ENCODE assay signal across 1 cellular context in genomic region chr2:10057231-10058107, GRCh38.
TF ChIP-seq lines count a peak whose summit lies in the region.

No MANE protein-coding gene starts in this region.

TF ChIP-seq in K562, 482 proteins besides CTCF, POLR2A, EP300 and RAD21 (continued from another document and continues in another):
- TF ChIP-seq HNRNPUL1 (IDR thresholded peaks at IDR 0.05; ENCODE audit: low read length) (no peak), MEIS2 (IDR thresholded peaks at IDR 0.05; ENCODE audit: partially characterized antibody) (no peak), RBM39 (optimal IDR thresholded peaks at IDR 0.05; ENCODE audit: low read depth, low read length) (no peak), ZNF449 (CRISPR knock-in tag; IDR thresholded peaks at IDR 0.05) (no peak), HNRNPH1 (optimal IDR thresholded peaks at IDR 0.05; ENCODE audit: low read depth, low read length) (no peak), YBX1 (IDR thresholded peaks at IDR 0.05) (no peak), SREBF1 (IDR thresholded peaks at IDR 0.05; ENCODE audit: borderline replicate concordance, low read depth, low read length) (no peak), ZNF324 (CRISPR knock-in tag; IDR thresholded peaks at IDR 0.05) (no peak), YY1 (IDR thresholded peaks at IDR 0.05; ENCODE audit: borderline replicate concordance in 1 of 3, control insufficient read depth in 1 of 3, extremely low read depth in 1 of 3, insufficient read depth in 3 of 3, insufficient read length in 1 of 3, insufficient replicate concordance in 2 of 3, low read depth in 1 of 3, low read length in 2 of 3) (peak in 2 of 3 experiments; percentile 66 to 85), HMG20B (CRISPR knock-in tag; IDR thresholded peaks at IDR 0.05) (no peak), MCM7 (IDR thresholded peaks at IDR 0.05) (no peak), CHD2 (IDR thresholded peaks at IDR 0.05; ENCODE audit: low read depth, low read length) (no peak), CXXC5 (CRISPR knock-in tag; IDR thresholded peaks at IDR 0.05) (peak; percentile 30; the same call in 1 of the 2 replicates), E4F1 (CRISPR knock-in tag; IDR thresholded peaks at IDR 0.05; ENCODE audit: borderline replicate concordance) (no peak), ELK1 (CRISPR knock-in tag; IDR thresholded peaks at IDR 0.05) (no peak), HDGF (IDR thresholded peaks at IDR 0.05) (no peak), SP2 (IDR thresholded peaks at IDR 0.05; ENCODE audit: extremely low read depth, low read depth, low read length, poor library complexity, severe bottlenecking) (no peak), ZSCAN29 (IDR thresholded peaks at IDR 0.05) (no peak), ZNF589 (CRISPR knock-in tag; IDR thresholded peaks at IDR 0.05; ENCODE audit: low read depth) (no peak; the same call in 1 of the 2 replicates), SIX5 (IDR thresholded peaks at IDR 0.05; ENCODE audit: borderline replicate concordance in 1 of 2, insufficient read depth in 1 of 2, low read depth in 1 of 2, low read length in 2 of 2) (no peak), MCM2 (IDR thresholded peaks at IDR 0.05; ENCODE audit: low read depth) (no peak), ZBTB43 (CRISPR knock-in tag; IDR thresholded peaks at IDR 0.05) (no peak), POLR3A (IDR thresholded peaks at IDR 0.05; ENCODE audit: borderline replicate concordance, extremely low read depth, insufficient read depth, insufficient read length) (no peak), ZNF184 (CRISPR knock-in tag; IDR thresholded peaks at IDR 0.05) (no peak), E2F5 (CRISPR knock-in tag; IDR thresholded peaks at IDR 0.05) (no peak), PHF20 (IDR thresholded peaks at IDR 0.05; ENCODE audit: partially characterized antibody) (peak; percentile 38), CREM (IDR thresholded peaks at IDR 0.05; ENCODE audit: low read depth) (0 out of 2 replicates have a peak, but pooled peaks have one; percentile 19), RCOR1 (IDR thresholded peaks at IDR 0.05; ENCODE audit: borderline replicate concordance in 1 of 2, low read depth in 2 of 2, low read length in 2 of 2) (peak in 1 of 2 experiments; percentile 37; a peak in 1 of 4 replicates), KAT8 (IDR thresholded peaks at IDR 0.05; ENCODE audit: low read depth) (no peak), ZNF253 (CRISPR knock-in tag; conservative IDR thresholded peaks at IDR 0.05) (no peak), ZNF639 (CRISPR knock-in tag; conservative IDR thresholded peaks at IDR 0.05 in 1 of 2, IDR thresholded peaks at IDR 0.05 in 1 of 2) (no peak), DACH1 (IDR thresholded peaks at IDR 0.05; ENCODE audit: partially characterized antibody) (peak; percentile 91), CHAMP1 (IDR thresholded peaks at IDR 0.05) (no peak), SMAD3 (CRISPR knock-in tag; conservative IDR thresholded peaks at IDR 0.05) (no peak), PPARD (CRISPR knock-in tag; IDR thresholded peaks at IDR 0.05) (no peak), MTA3 (IDR thresholded peaks at IDR 0.05; ENCODE audit: borderline replicate concordance) (peak; percentile 63; the same call in 1 of the 2 replicates), REST (CRISPR knock-in tag; IDR thresholded peaks at IDR 0.05; ENCODE audit: low read depth) (no peak), ZNF395 (CRISPR knock-in tag; IDR thresholded peaks at IDR 0.05) (no peak; the same call in 1 of the 2 replicates), TRIM24 (IDR thresholded peaks at IDR 0.05) (0 out of 4 replicates have a peak, but pooled peaks of 1 of the 2 experiments have one; percentile 24), MYBL2 (IDR thresholded peaks at IDR 0.05; ENCODE audit: low read depth) (no peak), MYBL2 (CRISPR knock-in tag; IDR thresholded peaks at IDR 0.05; ENCODE audit: borderline replicate concordance) (no peak), DIDO1 (tag; IDR thresholded peaks at IDR 0.05; ENCODE audit: low read depth) (no peak), PTTG1 (tag; IDR thresholded peaks at IDR 0.05; ENCODE audit: low read depth) (no peak), SMARCA5 (IDR thresholded peaks at IDR 0.05) (no peak), OTX1 (CRISPR knock-in tag; IDR thresholded peaks at IDR 0.05) (no peak), LARP7 (IDR thresholded peaks at IDR 0.05) (no peak), ZNF717 (CRISPR knock-in tag; IDR thresholded peaks at IDR 0.05) (no peak), BRF2 (IDR thresholded peaks at IDR 0.05; ENCODE audit: borderline replicate concordance, insufficient read depth, insufficient read length) (no peak)
